Comparison of ENCODE assay signal across 11 cellular contexts in genomic region chr10:94012834-94013830, GRCh38.
"Had no signal": no experiment of that assay in that cellular context is flagged by ENCODE, and none has a peak within 500 bp of the region (broad histone marks: within the 10 kb centered on the region; RNA-seq: fewer than 3 reads in every experiment).

No MANE protein-coding gene starts in this region.

- H3K27me3 ChIP-seq: esophagus muscularis mucosa, heart right ventricle had no signal

- H3K4me3 Mint-ChIP-seq: activated CD4-positive, alpha-beta memory T cell treated with anti-CD3 and anti-CD28 coated beads, Interleukin-2, amount 10 ng/mL, durations not matched to agents 7 days and 5 days; activated naive CD8-positive, alpha-beta T cell treated with anti-CD3 and anti-CD28 coated beads, Interleukin-2, amount 50 U/mL, for 24 hours; activated T-cell treated with anti-CD3 and anti-CD28 coated beads, Interleukin-2, amount 50 U/mL, for 72 hours had no signal

- H3K9me3 Mint-ChIP-seq: activated CD4-positive, alpha-beta memory T cell treated with anti-CD3 and anti-CD28 coated beads, Interleukin-2, amount 10 ng/mL, durations not matched to agents 7 days and 5 days; activated naive CD8-positive, alpha-beta T cell treated with anti-CD3 and anti-CD28 coated beads, Interleukin-2, amount 50 U/mL, for 24 hours; activated T-cell treated with anti-CD3 and anti-CD28 coated beads, Interleukin-2, amount 50 U/mL, for 72 hours had no signal

- DNase-seq: activated CD4-positive, alpha-beta memory T cell treated with anti-CD3 and anti-CD28 coated beads, Interleukin-2, amount 10 ng/mL, durations not matched to agents 7 days and 5 days; activated CD4-positive, alpha-beta T cell treated with anti-CD3 and anti-CD28 coated beads for 1 hour; activated gamma-delta T cell treated with Interleukin-2 at 50 U/mL for 16 hours; activated naive CD8-positive, alpha-beta T cell treated with anti-CD3 and anti-CD28 coated beads, Interleukin-2, amount 50 U/mL, for 24 hours; activated T-cell treated with anti-CD3 and anti-CD28 coated beads, Interleukin-2, amount 50 U/mL, for 72 hours; dorsolateral prefrontal cortex; heart right ventricle; left ventricle myocardium inferior; stimulated activated naive CD4-positive, alpha-beta T cell had no signal

- H3K4me1 Mint-ChIP-seq: activated CD4-positive, alpha-beta memory T cell treated with anti-CD3 and anti-CD28 coated beads, Interleukin-2, amount 10 ng/mL, durations not matched to agents 7 days and 5 days; activated naive CD8-positive, alpha-beta T cell treated with anti-CD3 and anti-CD28 coated beads, Interleukin-2, amount 50 U/mL, for 24 hours had no signal

- H3K4me1 ChIP-seq: esophagus muscularis mucosa had no signal

- ATAC-seq: activated naive CD8-positive, alpha-beta T cell treated with anti-CD3 and anti-CD28 coated beads, Interleukin-2, amount 50 U/mL, for 24 hours; activated T-cell treated with anti-CD3 and anti-CD28 coated beads, Interleukin-2, amount 50 U/mL, for 72 hours; heart right ventricle; sciatic nerve had no signal

- H3K9me3 ChIP-seq: esophagus muscularis mucosa, heart right ventricle, left ventricle myocardium inferior had no signal

- H3K27ac ChIP-seq: dorsolateral prefrontal cortex, esophagus muscularis mucosa, heart right ventricle, left ventricle myocardium inferior had no signal

- H3K4me3 ChIP-seq: dorsolateral prefrontal cortex, esophagus muscularis mucosa, heart right ventricle, left ventricle myocardium inferior had no signal

- H3K36me3 ChIP-seq: esophagus muscularis mucosa, heart right ventricle, left ventricle myocardium inferior had no signal

- H3K27ac Mint-ChIP-seq: activated CD4-positive, alpha-beta memory T cell treated with anti-CD3 and anti-CD28 coated beads, Interleukin-2, amount 10 ng/mL, durations not matched to agents 7 days and 5 days; activated naive CD8-positive, alpha-beta T cell treated with anti-CD3 and anti-CD28 coated beads, Interleukin-2, amount 50 U/mL, for 24 hours; activated T-cell treated with anti-CD3 and anti-CD28 coated beads, Interleukin-2, amount 50 U/mL, for 72 hours had no signal
